In genomic region chr5:81426347-81426746, GRCh38 we compare ENCODE assay signal across 14 cellular contexts. TPM values are rescaled to one million over a fixed set of nuclear protein-coding genes. Genes with fewer than 3 reads are reported as not detected.
DNase-seq lines count a peak whose midpoint lies in the region; ATAC-seq and TF ChIP-seq lines count a peak whose summit lies in the region.
"Had no signal": no experiment of that assay in that cellular context is flagged by ENCODE, and none has a peak within 500 bp of the region (broad histone marks: within the 10 kb centered on the region; RNA-seq: fewer than 3 reads in every experiment).

No MANE protein-coding gene starts in this region.

- ATAC-seq in SK-N-SH treated with all-trans-retinoic acid at 6 μM for 48 hours = peak; percentile 18; the same call in 2 of the 3 replicates
- no peak for ATAC-seq in gastrocnemius medialis
- no peak for ATAC-seq in GM21619 (IDR thresholded peaks at IDR 0.05; ENCODE audit: unreplicated experiment)
- ATAC-seq: stimulated activated naive CD8-positive, alpha-beta T cell treated with anti-CD3 and anti-CD28 coated beads, Interleukin-15, Interleukin-2, amounts not matched to agents 100 U/mL and 50 U/mL, for 24 hours had no signal

- peak; percentile 28 for DNase-seq in G401 (ENCODE audit: low spot score)
- peak; percentile 10 for DNase-seq in fibroblast of peridontal ligament (ENCODE audit: extremely low read depth)
- DNase-seq in gastrocnemius medialis = no peak
- DNase-seq in kidney glomerular epithelial cell (lab: John Stamatoyannopoulos, UW) = no peak
- no peak for DNase-seq in NCI-H2196 treated with DMSO at 0.1 percent for 48 hours (lab: John Stamatoyannopoulos, UW; ENCODE audit: unreplicated experiment)
- no peak for DNase-seq in UCSD-AML1 (lab: John Stamatoyannopoulos, UW; ENCODE audit: unreplicated experiment)
- DNase-seq: activated CD4-positive, CD25-positive, alpha-beta regulatory T cell; AML-193; DMS53; NCI-H146; stimulated activated naive CD8-positive, alpha-beta T cell treated with anti-CD3 and anti-CD28 coated beads, Interleukin-15, Interleukin-2, amounts not matched to agents 100 U/mL and 50 U/mL, for 24 hours had no signal

- peaks cover 37 to 56% of the 10 kb centered on the region in 2 donors for H3K4me1 ChIP-seq in gastrocnemius medialis

- TF ChIP-seq POLR2A in gastrocnemius medialis (IDR thresholded peaks at IDR 0.05) = no peak

- peak overlapping the region; percentile 9 to 53 (median 32) for H3K27ac ChIP-seq in gastrocnemius medialis

- in situ Hi-C loops in G401 (cut with HindIII; ENCODE audit: low sequenced_read_pairs) (no loop called here), gastrocnemius medialis (cut with MboI; ENCODE audit: low sequenced_read_pairs in 4 of 4) (loop anchor here in 2 of 4 donors (10.0 kb wide), 3 partner anchors 318 to 748 kb away; no protein-coding TSS in a partner anchor)

- no peaks in the 10 kb centered on the region for H3K9me3 ChIP-seq in gastrocnemius medialis

- intact Hi-C loops in gastrocnemius medialis (cut with DNase I; ENCODE audit: low total_unique reads) = loop anchor here (5.0 to 10.0 kb wide), 4 partner anchors 81 to 426 kb away; partner anchors contain the start of genes CKMT2 and SSBP2

- no peak overlapping the region for H3K4me3 ChIP-seq in gastrocnemius medialis

- H3K27me3 ChIP-seq in gastrocnemius medialis = no peaks in the 10 kb centered on the region

- H3K36me3 ChIP-seq in gastrocnemius medialis = no peaks in the 10 kb centered on the region

- TF ChIP-seq CTCF in gastrocnemius medialis (IDR thresholded peaks at IDR 0.05 in 4 of 5, conservative IDR thresholded peaks at IDR 0.05 in 1 of 5) = no peak

TF ChIP-seq in SK-N-SH treated with all-trans-retinoic acid at 6 μM for 48 hours, 23 proteins besides CTCF, POLR2A, EP300 and RAD21:
- no peak for TF ChIP-seq GLIS3 (CRISPR knock-in tag; IDR thresholded peaks at IDR 0.05)
- no peak for TF ChIP-seq CSDC2 (CRISPR knock-in tag; IDR thresholded peaks at IDR 0.05)
- no peak for TF ChIP-seq CSRNP3 (CRISPR knock-in tag; IDR thresholded peaks at IDR 0.05)
- no peak for TF ChIP-seq BACH2 (CRISPR knock-in tag; IDR thresholded peaks at IDR 0.05; ENCODE audit: borderline replicate concordance)
- no peak for TF ChIP-seq CREB5 (CRISPR knock-in tag; IDR thresholded peaks at IDR 0.05; ENCODE audit: low read depth)
- no peak for TF ChIP-seq ZC3H10 (CRISPR knock-in tag; IDR thresholded peaks at IDR 0.05)
- TF ChIP-seq ISL1 (CRISPR knock-in tag; IDR thresholded peaks at IDR 0.05) = no peak
- TF ChIP-seq TSHZ2 (CRISPR knock-in tag; IDR thresholded peaks at IDR 0.05) = no peak
- no peak for TF ChIP-seq ZNF8 (CRISPR knock-in tag; IDR thresholded peaks at IDR 0.05)
- no peak for TF ChIP-seq PATZ1 (CRISPR knock-in tag; IDR thresholded peaks at IDR 0.05; ENCODE audit: borderline replicate concordance)
- TF ChIP-seq POU6F1 (CRISPR knock-in tag; IDR thresholded peaks at IDR 0.05; ENCODE audit: borderline replicate concordance, low read depth) = no peak
- no peak for TF ChIP-seq ESRRG (CRISPR knock-in tag; IDR thresholded peaks at IDR 0.05)
- TF ChIP-seq ZNF70 (CRISPR knock-in tag; IDR thresholded peaks at IDR 0.05) = no peak
- no peak for TF ChIP-seq TOX (CRISPR knock-in tag; IDR thresholded peaks at IDR 0.05; ENCODE audit: borderline replicate concordance)
- TF ChIP-seq ARNTL (CRISPR knock-in tag; IDR thresholded peaks at IDR 0.05; ENCODE audit: borderline replicate concordance, low read depth) = no peak
- TF ChIP-seq ZFP3 (CRISPR knock-in tag; IDR thresholded peaks at IDR 0.05) = no peak
- no peak for TF ChIP-seq SNAI2 (CRISPR knock-in tag; IDR thresholded peaks at IDR 0.05)
- no peak for TF ChIP-seq RARB (CRISPR knock-in tag; IDR thresholded peaks at IDR 0.05)
- no peak for TF ChIP-seq ZFP30 (CRISPR knock-in tag; IDR thresholded peaks at IDR 0.05)

RNA-seq across cellular contexts. Expression of gene ACOT12, which starts 32.4 kb away (rescaled TPM):
- not detected in 2 replicates for total RNA-seq in G401 (2014; rRNA removed; shearing (Covaris generic))
- under 1 TPM in 1 of 4 donors, not detected in 3; 0.53 TPM for total RNA-seq in gastrocnemius medialis
- total RNA-seq: epithelial cell of proximal tubule had no signal

Comparison
In these comparisons a context has a peak if more than half of its experiments do, and no peak if none do; other contexts are left out.
1. DNase-seq: peak in G401 (single experiment) and fibroblast of peridontal ligament (single experiment); none in gastrocnemius medialis (0 of 2), kidney glomerular epithelial cell (single experiment), NCI-H2196 treated with DMSO at 0.1 percent for 48 hours (single experiment) and UCSD-AML1 (single experiment).